Comparison of ENCODE assay signal across 17 cellular contexts in genomic region chr6:88585081-88585692, GRCh38.
A peak's percentile ranks its signal among the peaks of the same experiment; 100 is the strongest.
DNase-seq lines count a peak whose midpoint lies in the region; ATAC-seq and TF ChIP-seq lines count a peak whose summit lies in the region.
"Had no signal": no experiment of that assay in that cellular context is flagged by ENCODE, and none has a peak within 500 bp of the region (broad histone marks: within the 10 kb centered on the region; RNA-seq: fewer than 3 reads in every experiment).

No MANE protein-coding gene starts in this region.

- TF ChIP-seq CTCF in neural cell (IDR thresholded peaks at IDR 0.05; ENCODE audit: poor library complexity, severe bottlenecking) (no peak), osteocyte (IDR thresholded peaks at IDR 0.05) (no peak)

- H3K4me1 Mint-ChIP-seq in osteocyte (ENCODE audit: unreplicated experiment): no peaks in the 10 kb centered on the region
- H3K4me1 Mint-ChIP-seq in T-helper 17 cell: no peaks in the 10 kb centered on the region

- no peak overlapping the region for H3K4me2 ChIP-seq in neural cell (ENCODE audit: low read length)

- no peak for TF ChIP-seq EP300 in neural cell (conservative IDR thresholded peaks at IDR 0.05; ENCODE audit: poor library complexity, severe bottlenecking)

- H3K9me3 ChIP-seq in neural cell (ENCODE audit: low read length) (no peaks in the 10 kb centered on the region), T-helper 17 cell (ENCODE audit: control insufficient read depth, low read length, poor library complexity, severe bottlenecking) (peaks cover 7% of the 10 kb centered on the region)
- H3K9me3 ChIP-seq: BE2C, HAP-1 had no signal

- H3K36me3 ChIP-seq in neural cell (ENCODE audit: insufficient read depth, low read length): no peaks in the 10 kb centered on the region
- H3K36me3 ChIP-seq: BE2C, HAP-1 had no signal

- H3K9me2 ChIP-seq in neural cell (ENCODE audit: insufficient read depth, low read length): no peaks in the 10 kb centered on the region

- H3K4me3 Mint-ChIP-seq in osteocyte (ENCODE audit: unreplicated experiment) (no peak overlapping the region), T-helper 17 cell (no peak overlapping the region)

- DNase-seq in NCI-H69 (lab: John Stamatoyannopoulos, UW) (peak; percentile 32), cerebellar cortex (ENCODE audit: low spot score) (peak; percentile 54), NOMO-1 treated with DMSO at 0.1 percent for 48 hours (lab: John Stamatoyannopoulos, UW; ENCODE audit: unreplicated experiment) (no peak), osteocyte (ENCODE audit: extremely low spot score, unreplicated experiment) (no peak), T-helper 17 cell (no peak)
- no peak for DNase-seq in stimulated activated CD4-positive, alpha-beta T cell treated with anti-CD3 and anti-CD28 coated beads, Interleukin-2, amount 100 ng/mL, for 48 hours
- DNase-seq: BE2C; DMS 273 treated with DMSO at 0.1 percent for 48 hours; DMS79 treated with DMSO at 0.1 percent for 48 hours; KG1; NCI-H1092; NCI-H1436; NCI-H187 treated with DMSO at 0.1 percent for 48 hours; NK-92 treated with Interleukin-12 subunit alpha and Interleukin-12 subunit beta, amount 100 ng/mL, for 24 hours had no signal

- H3K79me2 ChIP-seq in neural cell (replicated peaks; ENCODE audit: insufficient read depth, low read length): no peaks in the 10 kb centered on the region

- H3K4me3 ChIP-seq in neural cell (ENCODE audit: low read length): no peak overlapping the region
- H3K4me3 ChIP-seq: GM12878, HAP-1 had no signal

- H3F3A ChIP-seq in neural cell (ENCODE audit: insufficient read depth, low read length, poor library complexity, severe bottlenecking): peaks cover 3% of the 10 kb centered on the region

- no peaks in the 10 kb centered on the region for H3K27me3 ChIP-seq in neural cell (ENCODE audit: insufficient read depth, low read depth, low read length)

- no peak for TF ChIP-seq RAD21 in neural cell (conservative IDR thresholded peaks at IDR 0.05)

- H4K20me1 ChIP-seq in neural cell (ENCODE audit: insufficient read depth): no peaks in the 10 kb centered on the region

- peak overlapping the region; percentile 15 for H3K27ac ChIP-seq in neural cell (ENCODE audit: low read length)

- no peak for ATAC-seq in T-helper 17 cell
- ATAC-seq: GM12878 had no signal

- H3K27ac Mint-ChIP-seq in osteocyte (ENCODE audit: unreplicated experiment): no peak overlapping the region
- H3K27ac Mint-ChIP-seq in T-helper 17 cell: no peak overlapping the region

- H2AFZ ChIP-seq in neural cell (ENCODE audit: low read depth, low read length): no peak overlapping the region

- no peak overlapping the region for H3K9ac ChIP-seq in neural cell (ENCODE audit: low read length)

- no peaks in the 10 kb centered on the region for H3K36me3 Mint-ChIP-seq in osteocyte (ENCODE audit: unreplicated experiment)
- H3K36me3 Mint-ChIP-seq in T-helper 17 cell (ENCODE audit: low read depth): no peaks in the 10 kb centered on the region

- H3K27me3 Mint-ChIP-seq in osteocyte (ENCODE audit: unreplicated experiment): peaks cover 14% of the 10 kb centered on the region
- H3K27me3 Mint-ChIP-seq in T-helper 17 cell: peaks cover 41% of the 10 kb centered on the region

- peaks cover 10% of the 10 kb centered on the region for H3K9me3 Mint-ChIP-seq in osteocyte (ENCODE audit: unreplicated experiment)

TF ChIP-seq in neural cell, 6 proteins besides CTCF, POLR2A, EP300 and RAD21:
- TF ChIP-seq POLR2AphosphoS5 (IDR thresholded peaks at IDR 0.05) (no peak), SMC3 (conservative IDR thresholded peaks at IDR 0.05; ENCODE audit: poor library complexity) (no peak), TAF1 (IDR thresholded peaks at IDR 0.05; ENCODE audit: low read depth) (no peak), REST (IDR thresholded peaks at IDR 0.05; ENCODE audit: borderline replicate concordance) (no peak), MXI1 (conservative IDR thresholded peaks at IDR 0.05; ENCODE audit: poor library complexity, severe bottlenecking) (no peak)

Comparison
In these comparisons a context has a peak if more than half of its experiments do, and no peak if none do; other contexts are left out.
1. DNase-seq: peak in NCI-H69 (single experiment) and cerebellar cortex (single experiment); none in NOMO-1 treated with DMSO at 0.1 percent for 48 hours (single experiment), stimulated activated CD4-positive, alpha-beta T cell treated with anti-CD3 and anti-CD28 coated beads, Interleukin-2, amount 100 ng/mL, for 48 hours (0 of 2), osteocyte (single experiment) and T-helper 17 cell (0 of 3).